ENCODE assay signal across 37 cellular contexts in genomic region chr20:3141757-3142156, GRCh38. TPM values are rescaled to one million over a fixed set of nuclear protein-coding genes. Genes with fewer than 3 reads are reported as not detected.
"Had no signal": no experiment of that assay in that cellular context is flagged by ENCODE, and none has a peak within 500 bp of the region (broad histone marks: within the 10 kb centered on the region; RNA-seq: fewer than 3 reads in every experiment).

No MANE protein-coding gene starts in this region.

- H3K4me3 ChIP-seq: adrenal gland, ascending aorta, body of pancreas, breast epithelium, cardiac muscle cell had no signal

- H3K4me1 ChIP-seq: adrenal gland, ascending aorta, body of pancreas, breast epithelium had no signal

- H3K27me3 ChIP-seq: adrenal gland, ascending aorta, body of pancreas, brain microvascular endothelial cell, breast epithelium, cardiac muscle cell had no signal

- H3K36me3 ChIP-seq: brain microvascular endothelial cell, breast epithelium had no signal

- ATAC-seq: activated naive CD4-positive, alpha-beta T cell treated with anti-CD3 and anti-CD28 coated beads, Interleukin-2, amount 50 U/mL, for 72 hours; activated naive CD8-positive, alpha-beta T cell treated with anti-CD3 and anti-CD28 coated beads, Interleukin-2, amount 50 U/mL, for 24 hours; activated T-cell treated with anti-CD3 and anti-CD28 coated beads, Interleukin-2, amount 50 U/mL, for 4 hours; activated T-cell treated with anti-CD3 and anti-CD28 coated beads, Interleukin-2, amount 50 U/mL, for 72 hours; activated T-helper 17 cell treated with anti-CD3 and anti-CD28 coated beads, Interleukin-2, amount 50 U/mL, for 72 hours; body of pancreas had no signal

- H3K9me3 ChIP-seq: adrenal gland, ascending aorta, body of pancreas, breast epithelium had no signal

- DNase-seq: activated gamma-delta T cell; activated gamma-delta T cell treated with Interleukin-2 at 50 U/mL for 16 hours; activated naive CD4-positive, alpha-beta T cell; activated naive CD4-positive, alpha-beta T cell treated with anti-CD3 and anti-CD28 coated beads for 36 hours; activated naive CD4-positive, alpha-beta T cell treated with anti-CD3 and anti-CD28 coated beads, Interleukin-2, amount 10 ng/mL, durations not matched to agents 7 days and 5 days; activated naive CD4-positive, alpha-beta T cell treated with anti-CD3 and anti-CD28 coated beads, Interleukin-2, amount 50 U/mL, for 16 hours; activated naive CD4-positive, alpha-beta T cell treated with Interleukin-2 at 50 U/mL for 16 hours; activated naive CD8-positive, alpha-beta T cell treated with anti-CD3 and anti-CD28 coated beads for 36 hours; activated naive CD8-positive, alpha-beta T cell treated with anti-CD3 and anti-CD28 coated beads, Interleukin-2, amount 10 ng/mL, durations not matched to agents 7 days and 5 days; activated naive CD8-positive, alpha-beta T cell treated with anti-CD3 and anti-CD28 coated beads, Interleukin-2, amount 50 U/mL, for 24 hours; activated T-cell treated with anti-CD3 and anti-CD28 coated beads, Interleukin-2, amount 50 U/mL, for 1 hour; activated T-cell treated with anti-CD3 and anti-CD28 coated beads, Interleukin-2, amount 50 U/mL, for 24 hours; activated T-cell treated with anti-CD3 and anti-CD28 coated beads, Interleukin-2, amount 50 U/mL, for 4 hours; activated T-cell treated with anti-CD3 and anti-CD28 coated beads, Interleukin-2, amount 50 U/mL, for 48 hours; activated T-cell treated with anti-CD3 and anti-CD28 coated beads, Interleukin-2, amount 50 U/mL, for 72 hours; amniotic stem cell; amygdala; anterior cingulate cortex; aorta; body of pancreas; brain microvascular endothelial cell; caudate nucleus; central memory CD4-positive, alpha-beta T cell; cerebellar nuclear complex had no signal

- FAIRE-seq: astrocyte, bronchial epithelial cell had no signal

- H3K27ac ChIP-seq: adrenal gland, ascending aorta, body of pancreas, brain microvascular endothelial cell, breast epithelium, cardiac muscle cell had no signal

RNA-seq across cellular contexts. Expression of gene AVP, which starts 57.2 kb away (rescaled TPM):
- total RNA-seq: activated naive CD4-positive, alpha-beta T cell treated with anti-CD3 and anti-CD28 coated beads for 36 hours; activated naive CD8-positive, alpha-beta T cell treated with anti-CD3 and anti-CD28 coated beads for 36 hours; activated naive CD8-positive, alpha-beta T cell treated with anti-CD3 and anti-CD28 coated beads, Interleukin-2, amount 10 ng/mL, durations not matched to agents 7 days and 5 days; activated T-cell treated with anti-CD3 and anti-CD28 coated beads, Interleukin-2, amount 50 U/mL, for 4 hours; activated T-cell treated with anti-CD3 and anti-CD28 coated beads, Interleukin-2, amount 50 U/mL, for 72 hours; activated T-helper 1 cell treated with anti-CD3 and anti-CD28 coated beads, Interleukin-12 subunit alpha, Interleukin-12 subunit beta, Interleukin-2, Interleukin-4 antibody, amounts not matched to agents 30 ng/mL and 10 ng/mL and 1 ng/mL, durations not matched to agents 14 hours and 24 hours and 36 hours; activated T-helper 17 cell treated with anti-CD3 and anti-CD28 coated beads, Interleukin-2, amount 50 U/mL, for 72 hours; activated T-helper 2 cell treated with anti-CD3 and anti-CD28 coated beads, Interferon-gamma antibody, Interleukin-2, Interleukin-4, amounts not matched to agents 10 μg/mL and 5 μg/mL and 100 μg/mL, durations not matched to agents 14 hours and 24 hours and 36 hours; aorta; ascending aorta; astrocyte; body of pancreas; breast epithelium; bronchial epithelial cell; cardiac muscle cell; cardiac septum; cerebellum; chondrocyte had no signal
- polyA plus RNA-seq: aorta, cardiac muscle cell had no signal
